Comparison of ENCODE assay signal across 2 cellular contexts in the genomic region with DNA sequence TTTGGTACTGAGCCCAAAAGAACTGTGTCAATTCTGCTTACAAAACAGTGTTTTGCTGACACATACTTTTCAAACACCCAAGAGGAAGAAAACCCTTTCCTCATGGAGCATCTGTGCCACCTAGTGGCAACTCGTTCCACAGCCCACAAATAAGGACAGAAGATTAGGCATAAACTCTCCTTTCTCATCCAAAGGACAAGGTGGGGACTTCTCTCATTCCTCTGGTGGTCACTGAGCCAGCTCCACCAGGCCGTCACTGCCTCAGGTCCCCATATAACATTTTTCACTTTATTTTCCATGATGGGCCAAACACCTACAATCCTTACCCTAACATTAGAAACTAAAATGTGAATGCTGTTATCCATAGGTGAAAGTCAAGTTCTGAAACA.
A peak's percentile ranks its signal among the peaks of the same experiment; 100 is the strongest.
TF ChIP-seq lines count a peak whose summit lies in the region.

No MANE protein-coding gene starts in this region.

TF ChIP-seq in HEK293, 187 proteins besides CTCF, POLR2A, EP300 and RAD21 (continued from another document):
- TF ChIP-seq, protein P1, sequence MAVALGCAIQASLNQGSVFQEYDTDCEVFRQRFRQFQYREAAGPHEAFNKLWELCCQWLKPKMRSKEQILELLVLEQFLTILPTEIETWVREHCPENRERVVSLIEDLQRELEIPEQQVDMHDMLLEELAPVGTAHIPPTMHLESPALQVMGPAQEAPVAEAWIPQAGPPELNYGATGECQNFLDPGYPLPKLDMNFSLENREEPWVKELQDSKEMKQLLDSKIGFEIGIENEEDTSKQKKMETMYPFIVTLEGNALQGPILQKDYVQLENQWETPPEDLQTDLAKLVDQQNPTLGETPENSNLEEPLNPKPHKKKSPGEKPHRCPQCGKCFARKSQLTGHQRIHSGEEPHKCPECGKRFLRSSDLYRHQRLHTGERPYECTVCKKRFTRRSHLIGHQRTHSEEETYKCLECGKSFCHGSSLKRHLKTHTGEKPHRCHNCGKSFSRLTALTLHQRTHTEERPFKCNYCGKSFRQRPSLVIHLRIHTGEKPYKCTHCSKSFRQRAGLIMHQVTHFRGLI (tag by site-specific recombination; IDR thresholded peaks at IDR 0.05): no peak
- no peak for TF ChIP-seq ZNF488 (tag by site-specific recombination; IDR thresholded peaks at IDR 0.05)
- TF ChIP-seq ZNF155 (tag by site-specific recombination; IDR thresholded peaks at IDR 0.05): no peak
- TF ChIP-seq PRDM1 (tag by site-specific recombination; IDR thresholded peaks at IDR 0.05): peak; percentile 56; the same call in 1 of the 2 replicates
- TF ChIP-seq GLI4 (tag by site-specific recombination; IDR thresholded peaks at IDR 0.05): no peak
- TF ChIP-seq, protein P2, sequence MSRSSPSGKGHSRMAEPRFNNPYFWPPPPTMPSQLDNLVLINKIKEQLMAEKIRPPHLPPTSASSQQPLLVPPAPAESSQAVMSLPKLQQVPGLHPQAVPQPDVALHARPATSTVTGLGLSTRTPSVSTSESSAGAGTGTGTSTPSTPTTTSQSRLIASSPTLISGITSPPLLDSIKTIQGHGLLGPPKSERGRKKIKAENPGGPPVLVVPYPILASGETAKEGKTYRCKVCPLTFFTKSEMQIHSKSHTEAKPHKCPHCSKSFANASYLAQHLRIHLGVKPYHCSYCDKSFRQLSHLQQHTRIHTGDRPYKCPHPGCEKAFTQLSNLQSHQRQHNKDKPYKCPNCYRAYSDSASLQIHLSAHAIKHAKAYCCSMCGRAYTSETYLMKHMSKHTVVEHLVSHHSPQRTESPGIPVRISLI (tag by site-specific recombination; IDR thresholded peaks at IDR 0.05): no peak
- TF ChIP-seq IKZF3 (tag by site-specific recombination; IDR thresholded peaks at IDR 0.05): no peak
- TF ChIP-seq ZNF654 (tag by site-specific recombination; IDR thresholded peaks at IDR 0.05; ENCODE audit: low read depth): peak; percentile 92
- TF ChIP-seq ZBTB10 (tag by site-specific recombination; IDR thresholded peaks at IDR 0.05): no peak
- 0 out of 2 replicates have a peak, but pooled peaks have one; percentile 41 for TF ChIP-seq ZNF660 (tag by site-specific recombination; IDR thresholded peaks at IDR 0.05)

TF ChIP-seq in H1, 55 proteins besides CTCF, POLR2A, EP300 and RAD21 (continued from another document):
- no peak for TF ChIP-seq JUND (IDR thresholded peaks at IDR 0.05; ENCODE audit: low read length)
- no peak for TF ChIP-seq CHD1 (IDR thresholded peaks at IDR 0.05; ENCODE audit: low read depth, low read length)
TF ChIP-seq in H1: peak in this region for 2.
